Comparison of ENCODE assay signal across 8 cellular contexts in genomic region chr17:64808178-64808977, GRCh38.
DNase-seq lines count a peak whose midpoint lies in the region; ATAC-seq lines count a peak whose summit lies in the region.
"Not testable (repeated sequence)": the region's sequence is repeated elsewhere in the genome, so short reads cannot be mapped to it uniquely, and the experiment has no call there.

No MANE protein-coding gene starts in this region.

- H3K9me3 ChIP-seq in right cardiac atrium (ENCODE audit: control insufficient read depth, low read length) = not testable (repeated sequence)

- 56% methylated on average over 8 of the region's 9 CpGs for WGBS in right cardiac atrium

- in situ Hi-C loops in ACHN (cut with HindIII; ENCODE audit: low pct_ligation_motif_present, low pct_unique_long_range_greater_than_20kb, low sequenced_read_pairs) = not testable (repeated sequence)

- DNase-seq in ACHN = peak; percentile 67
- peak; percentile 8 for DNase-seq in NCI-H1092 (lab: John Stamatoyannopoulos, UW)
- peak; percentile 68 to 81 (median 73) for DNase-seq in right cardiac atrium
- peak; percentile 71 for DNase-seq in stimulated activated CD4-positive, alpha-beta T cell treated with anti-CD3 and anti-CD28 coated beads, Interleukin-1b, Interleukin-23, amount 100 ng/mL, for 48 hours

- not testable (repeated sequence) for H3K4me3 ChIP-seq in right cardiac atrium (ENCODE audit: low read length)

- peak overlapping the region; percentile 48 for H3K4me3 Mint-ChIP-seq in T-helper 1 cell treated with Interleukin-12 subunit alpha and Interleukin-12 subunit beta and Interleukin-4 antibody, amounts not matched to agents 30 μg/mL and 1 μg/mL, for 36 hours
- H3K4me3 Mint-ChIP-seq in activated naive CD8-positive, alpha-beta T cell = peak overlapping the region; percentile 38

- peak overlapping the region; percentile 37 for H3K27ac ChIP-seq in right cardiac atrium (ENCODE audit: low read length)

- intact Hi-C loops in right cardiac atrium (cut with DNase I) = not testable (repeated sequence)

- peaks cover 14% of the 10 kb centered on the region for H3K4me1 Mint-ChIP-seq in T-helper 1 cell treated with Interleukin-12 subunit alpha and Interleukin-12 subunit beta and Interleukin-4 antibody, amounts not matched to agents 30 μg/mL and 1 μg/mL, for 36 hours (ENCODE audit: low read depth)
- peaks cover 14% of the 10 kb centered on the region for H3K4me1 Mint-ChIP-seq in activated naive CD8-positive, alpha-beta T cell (ENCODE audit: low read depth)

- not testable (repeated sequence) for H3K27me3 Mint-ChIP-seq in T-helper 1 cell treated with Interleukin-12 subunit alpha and Interleukin-12 subunit beta and Interleukin-4 antibody, amounts not matched to agents 30 μg/mL and 1 μg/mL, for 36 hours (ENCODE audit: low read depth); activated naive CD8-positive, alpha-beta T cell

- ATAC-seq in GM18907 (IDR thresholded peaks at IDR 0.05; ENCODE audit: unreplicated experiment) (peak; percentile 95), HG02970 (IDR thresholded peaks at IDR 0.05; ENCODE audit: low FRiP score, unreplicated experiment) (peak; percentile 85), right cardiac atrium (peak; percentile 93 to 97)

- peaks cover 13% of the 10 kb centered on the region for H3K36me3 Mint-ChIP-seq in T-helper 1 cell treated with Interleukin-12 subunit alpha and Interleukin-12 subunit beta and Interleukin-4 antibody, amounts not matched to agents 30 μg/mL and 1 μg/mL, for 36 hours (ENCODE audit: low read depth)
- not testable (repeated sequence) for H3K36me3 Mint-ChIP-seq in activated naive CD8-positive, alpha-beta T cell

- H3K9me3 Mint-ChIP-seq in T-helper 1 cell treated with Interleukin-12 subunit alpha and Interleukin-12 subunit beta and Interleukin-4 antibody, amounts not matched to agents 30 μg/mL and 1 μg/mL, for 36 hours; activated naive CD8-positive, alpha-beta T cell (ENCODE audit: low read depth): not testable (repeated sequence)

- H3K27ac Mint-ChIP-seq in T-helper 1 cell treated with Interleukin-12 subunit alpha and Interleukin-12 subunit beta and Interleukin-4 antibody, amounts not matched to agents 30 μg/mL and 1 μg/mL, for 36 hours = peak overlapping the region; percentile 98
- H3K27ac Mint-ChIP-seq in activated naive CD8-positive, alpha-beta T cell = peak overlapping the region; percentile 82

- H3K4me1 ChIP-seq in right cardiac atrium (ENCODE audit: control insufficient read depth, insufficient read depth, low read length) = not testable (repeated sequence)

- not testable (repeated sequence) for H3K27me3 ChIP-seq in right cardiac atrium (ENCODE audit: control insufficient read depth, insufficient read depth)

Comparison
In these comparisons a context has a peak if more than half of its experiments do, and no peak if none do; other contexts are left out.
1. DNase-seq: peak in every context shown above with its lines; median percentile 73 in right cardiac atrium; 71 in stimulated activated CD4-positive, alpha-beta T cell treated with anti-CD3 and anti-CD28 coated beads, Interleukin-1b, Interleukin-23, amount 100 ng/mL, for 48 hours; 67 in ACHN; 8 in NCI-H1092.